In the genomic region with DNA sequence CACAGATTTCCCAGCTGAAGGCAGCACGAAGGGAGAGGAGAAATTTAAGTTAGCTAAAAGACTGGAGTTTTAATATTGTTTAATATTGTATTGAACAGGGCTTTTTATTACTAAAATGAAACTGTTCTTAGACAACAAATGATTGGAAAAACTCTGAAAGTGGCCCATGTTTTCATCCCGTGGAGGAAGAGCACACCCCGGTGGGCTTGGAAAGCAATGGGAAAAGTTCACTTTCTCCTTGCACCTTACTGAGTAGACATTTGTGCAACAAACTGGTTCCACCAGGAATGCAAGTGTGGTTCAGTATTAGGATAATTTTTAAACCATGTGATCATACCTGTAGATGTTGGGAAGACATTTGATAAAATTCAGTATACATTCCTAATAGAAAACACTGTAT, we compare ENCODE assay signal across 2 cellular contexts.
TF ChIP-seq lines count a peak whose summit lies in the region.

No MANE protein-coding gene starts in this region.

TF ChIP-seq in Ishikawa, 13 proteins besides CTCF, POLR2A, EP300 and RAD21 (continued from another document):
- TF ChIP-seq, protein P1, sequence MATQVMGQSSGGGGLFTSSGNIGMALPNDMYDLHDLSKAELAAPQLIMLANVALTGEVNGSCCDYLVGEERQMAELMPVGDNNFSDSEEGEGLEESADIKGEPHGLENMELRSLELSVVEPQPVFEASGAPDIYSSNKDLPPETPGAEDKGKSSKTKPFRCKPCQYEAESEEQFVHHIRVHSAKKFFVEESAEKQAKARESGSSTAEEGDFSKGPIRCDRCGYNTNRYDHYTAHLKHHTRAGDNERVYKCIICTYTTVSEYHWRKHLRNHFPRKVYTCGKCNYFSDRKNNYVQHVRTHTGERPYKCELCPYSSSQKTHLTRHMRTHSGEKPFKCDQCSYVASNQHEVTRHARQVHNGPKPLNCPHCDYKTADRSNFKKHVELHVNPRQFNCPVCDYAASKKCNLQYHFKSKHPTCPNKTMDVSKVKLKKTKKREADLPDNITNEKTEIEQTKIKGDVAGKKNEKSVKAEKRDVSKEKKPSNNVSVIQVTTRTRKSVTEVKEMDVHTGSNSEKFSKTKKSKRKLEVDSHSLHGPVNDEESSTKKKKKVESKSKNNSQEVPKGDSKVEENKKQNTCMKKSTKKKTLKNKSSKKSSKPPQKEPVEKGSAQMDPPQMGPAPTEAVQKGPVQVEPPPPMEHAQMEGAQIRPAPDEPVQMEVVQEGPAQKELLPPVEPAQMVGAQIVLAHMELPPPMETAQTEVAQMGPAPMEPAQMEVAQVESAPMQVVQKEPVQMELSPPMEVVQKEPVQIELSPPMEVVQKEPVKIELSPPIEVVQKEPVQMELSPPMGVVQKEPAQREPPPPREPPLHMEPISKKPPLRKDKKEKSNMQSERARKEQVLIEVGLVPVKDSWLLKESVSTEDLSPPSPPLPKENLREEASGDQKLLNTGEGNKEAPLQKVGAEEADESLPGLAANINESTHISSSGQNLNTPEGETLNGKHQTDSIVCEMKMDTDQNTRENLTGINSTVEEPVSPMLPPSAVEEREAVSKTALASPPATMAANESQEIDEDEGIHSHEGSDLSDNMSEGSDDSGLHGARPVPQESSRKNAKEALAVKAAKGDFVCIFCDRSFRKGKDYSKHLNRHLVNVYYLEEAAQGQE (IDR thresholded peaks at IDR 0.05; ENCODE audit: low read depth): no peak
- TF ChIP-seq ZBTB7A (IDR thresholded peaks at IDR 0.05; ENCODE audit: low read depth) (no peak), NFIC (IDR thresholded peaks at IDR 0.05) (no peak), CREB1 (IDR thresholded peaks at IDR 0.05; ENCODE audit: low read depth) (no peak), TCF12 (IDR thresholded peaks at IDR 0.05; ENCODE audit: low read depth) (no peak), TAF1 (IDR thresholded peaks at IDR 0.05; ENCODE audit: low read depth) (no peak), CEBPB (IDR thresholded peaks at IDR 0.05) (no peak), EGR1 (IDR thresholded peaks at IDR 0.05) (no peak)
- TF ChIP-seq, protein P2, sequence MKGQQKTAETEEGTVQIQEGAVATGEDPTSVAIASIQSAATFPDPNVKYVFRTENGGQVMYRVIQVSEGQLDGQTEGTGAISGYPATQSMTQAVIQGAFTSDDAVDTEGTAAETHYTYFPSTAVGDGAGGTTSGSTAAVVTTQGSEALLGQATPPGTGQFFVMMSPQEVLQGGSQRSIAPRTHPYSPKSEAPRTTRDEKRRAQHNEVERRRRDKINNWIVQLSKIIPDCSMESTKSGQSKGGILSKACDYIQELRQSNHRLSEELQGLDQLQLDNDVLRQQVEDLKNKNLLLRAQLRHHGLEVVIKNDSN (IDR thresholded peaks at IDR 0.05): no peak
- TF ChIP-seq, protein P3, sequence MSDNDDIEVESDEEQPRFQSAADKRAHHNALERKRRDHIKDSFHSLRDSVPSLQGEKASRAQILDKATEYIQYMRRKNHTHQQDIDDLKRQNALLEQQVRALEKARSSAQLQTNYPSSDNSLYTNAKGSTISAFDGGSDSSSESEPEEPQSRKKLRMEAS (IDR thresholded peaks at IDR 0.05): no peak

TF ChIP-seq in GM12878, 131 proteins besides CTCF, POLR2A, EP300 and RAD21 (continued from another document):
- TF ChIP-seq, protein P4, sequence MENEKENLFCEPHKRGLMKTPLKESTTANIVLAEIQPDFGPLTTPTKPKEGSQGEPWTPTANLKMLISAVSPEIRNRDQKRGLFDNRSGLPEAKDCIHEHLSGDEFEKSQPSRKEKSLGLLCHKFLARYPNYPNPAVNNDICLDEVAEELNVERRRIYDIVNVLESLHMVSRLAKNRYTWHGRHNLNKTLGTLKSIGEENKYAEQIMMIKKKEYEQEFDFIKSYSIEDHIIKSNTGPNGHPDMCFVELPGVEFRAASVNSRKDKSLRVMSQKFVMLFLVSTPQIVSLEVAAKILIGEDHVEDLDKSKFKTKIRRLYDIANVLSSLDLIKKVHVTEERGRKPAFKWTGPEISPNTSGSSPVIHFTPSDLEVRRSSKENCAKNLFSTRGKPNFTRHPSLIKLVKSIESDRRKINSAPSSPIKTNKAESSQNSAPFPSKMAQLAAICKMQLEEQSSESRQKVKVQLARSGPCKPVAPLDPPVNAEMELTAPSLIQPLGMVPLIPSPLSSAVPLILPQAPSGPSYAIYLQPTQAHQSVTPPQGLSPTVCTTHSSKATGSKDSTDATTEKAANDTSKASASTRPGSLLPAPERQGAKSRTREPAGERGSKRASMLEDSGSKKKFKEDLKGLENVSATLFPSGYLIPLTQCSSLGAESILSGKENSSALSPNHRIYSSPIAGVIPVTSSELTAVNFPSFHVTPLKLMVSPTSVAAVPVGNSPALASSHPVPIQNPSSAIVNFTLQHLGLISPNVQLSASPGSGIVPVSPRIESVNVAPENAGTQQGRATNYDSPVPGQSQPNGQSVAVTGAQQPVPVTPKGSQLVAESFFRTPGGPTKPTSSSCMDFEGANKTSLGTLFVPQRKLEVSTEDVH (IDR thresholded peaks at IDR 0.05; ENCODE audit: low read depth, partially characterized antibody): no peak
- TF ChIP-seq ETV6 (conservative IDR thresholded peaks at IDR 0.05 in 1 of 2, IDR thresholded peaks at IDR 0.05 in 1 of 2; ENCODE audit: borderline replicate concordance in 1 of 2, low read depth in 1 of 2) (no peak), STAT3 (IDR thresholded peaks at IDR 0.05; ENCODE audit: low read depth, low read length) (no peak), RFX5 (IDR thresholded peaks at IDR 0.05; ENCODE audit: low read depth, low read length) (no peak)
